In genomic region chr7:1087462-1087809, GRCh38 we compare ENCODE assay signal across 7 cellular contexts. TPM values are rescaled to one million over a fixed set of nuclear protein-coding genes. Genes with fewer than 3 reads are reported as not detected.
DNase-seq lines count a peak whose midpoint lies in the region; ATAC-seq, FAIRE-seq and TF ChIP-seq lines count a peak whose summit lies in the region.

No MANE protein-coding gene starts in this region.

- H3K9me3 Mint-ChIP-seq in H9, result no peaks in the 10 kb centered on the region
- no peaks in the 10 kb centered on the region for H3K9me3 Mint-ChIP-seq in activated naive CD4-positive, alpha-beta T cell treated with anti-CD3 and anti-CD28 coated beads for 36 hours

- no peak overlapping the region for H2BK12ac ChIP-seq in H9 (ENCODE audit: insufficient read length, low read depth, low read length)

- H2BK5ac ChIP-seq in H9 (ENCODE audit: insufficient read length, low read length), result no peak overlapping the region

- DNase-seq in H9 (no peak), amniotic epithelial cell (ENCODE audit: low read depth) (peak; percentile 28), kidney (no peak), suprapubic skin (ENCODE audit: low spot score in 2 of 2) (no peak), GF-D8 (lab: John Stamatoyannopoulos, UW) (no peak)
- DNase-seq in activated naive CD4-positive, alpha-beta T cell treated with anti-CD3 and anti-CD28 coated beads for 36 hours, result no peak

- H3K36me3 Mint-ChIP-seq in H9 (ENCODE audit: insufficient read depth in 1 of 3, low read depth in 3 of 3), result peaks cover 0 to 8% (median 7%) of the 10 kb centered on the region in 3 experiments; a peak in 5 of 7 replicates
- no peaks in the 10 kb centered on the region for H3K36me3 Mint-ChIP-seq in activated naive CD4-positive, alpha-beta T cell treated with anti-CD3 and anti-CD28 coated beads for 36 hours (ENCODE audit: low read depth)

- H3K27ac ChIP-seq in H9 (ENCODE audit: insufficient read length, low read depth, low read length) (no peak overlapping the region), kidney (ENCODE audit: low read depth in 2 of 2, low read length in 2 of 2) (no peak overlapping the region), suprapubic skin (no peak overlapping the region)

- no peak overlapping the region for H2BK15ac ChIP-seq in H9 (ENCODE audit: low read depth, low read length)

- intact Hi-C loops in kidney (cut with DNase I), result no loop called here
- intact Hi-C loops in activated naive CD4-positive, alpha-beta T cell treated with anti-CD3 and anti-CD28 coated beads for 36 hours (cut with micrococcal nuclease), result loop anchor here (2.0 kb wide), 2 partner anchors 51 to 89 kb away; a partner anchor contains a TSS

- H3K9me3 ChIP-seq in H9 (ENCODE audit: control insufficient read depth, low read depth, low read length) (no peaks in the 10 kb centered on the region), kidney (ENCODE audit: control insufficient read depth in 1 of 2, low read length in 2 of 2) (no peaks in the 10 kb centered on the region), suprapubic skin (no peaks in the 10 kb centered on the region)

- H3K4me3 ChIP-seq in kidney (ENCODE audit: low read length in 2 of 2) (peak overlapping the region; percentile 15 to 60), suprapubic skin (peak overlapping the region; percentile 44)

- ATAC-seq in HG03571 (IDR thresholded peaks at IDR 0.05; ENCODE audit: unreplicated experiment), result no peak

- no peak overlapping the region for H3K14ac ChIP-seq in H9 (ENCODE audit: insufficient read depth, low read length)

- no peak overlapping the region for H3K27ac Mint-ChIP-seq in H9
- no peak overlapping the region for H3K27ac Mint-ChIP-seq in activated naive CD4-positive, alpha-beta T cell treated with anti-CD3 and anti-CD28 coated beads for 36 hours

- H4K8ac ChIP-seq in H9 (replicated peaks; ENCODE audit: insufficient read length, low read depth, low read length), result no peak overlapping the region

- TF ChIP-seq EP300 in suprapubic skin (IDR thresholded peaks at IDR 0.05), result no peak

- no peak overlapping the region for H2AK5ac ChIP-seq in H9 (ENCODE audit: insufficient read length, low read length)

- no peak overlapping the region for H3K56ac ChIP-seq in H9 (ENCODE audit: insufficient read length, low read depth, low read length)

- H3K4me2 ChIP-seq in H9 (ENCODE audit: insufficient read depth, insufficient read length, low read length), result peak overlapping the region; percentile 36

- TF ChIP-seq CTCF in H9 (conservative IDR thresholded peaks at IDR 0.05) (no peak), kidney (IDR thresholded peaks at IDR 0.05; ENCODE audit: borderline replicate concordance, extremely low read depth, insufficient read depth) (no peak), suprapubic skin (IDR thresholded peaks at IDR 0.05) (no peak)

- no peak overlapping the region for H4K5ac ChIP-seq in H9 (ENCODE audit: insufficient read length, low read depth, low read length)

- peak overlapping the region in 1 of 2 experiments; percentile 74; a peak in 1 of 5 replicates for H3K4me3 Mint-ChIP-seq in H9
- no peak overlapping the region for H3K4me3 Mint-ChIP-seq in activated naive CD4-positive, alpha-beta T cell treated with anti-CD3 and anti-CD28 coated beads for 36 hours

- H3K9ac ChIP-seq in H9 (ENCODE audit: extremely low read depth, insufficient read length, low read length) (no peak overlapping the region), kidney (ENCODE audit: low read length in 2 of 2) (no peak overlapping the region)

- H3K23ac ChIP-seq in H9 (ENCODE audit: insufficient read length, low read depth, low read length), result no peak overlapping the region

- H3T11ph ChIP-seq in H9 (ENCODE audit: low read length), result no peak overlapping the region

- H3K23me2 ChIP-seq in H9 (ENCODE audit: insufficient read length, low read depth, low read length, poor library complexity, severe bottlenecking), result peaks cover 3% of the 10 kb centered on the region

- no CpG with 5 or more reads among the region's 6 CpGs for WGBS in H9 (ENCODE audit: extremely low coverage, insufficient read length, low lambda C conversion rate)
- WGBS in suprapubic skin, result 13% methylated on average over 6 of the region's 6 CpGs

- CTCF ChIA-PET in activated naive CD4-positive, alpha-beta T cell treated with anti-CD3 and anti-CD28 coated beads for 36 hours (lab: Charles Lee), result interaction anchor here (0.6 to 5.1 kb wide), 3 partner anchors 19 to 94 kb away, joined by 3 to 34 read pairs (median 6); no protein-coding TSS in a partner anchor

- H3K4me1 Mint-ChIP-seq in H9, result peaks cover 20 to 22% of the 10 kb centered on the region in 2 experiments
- peaks cover 12% of the 10 kb centered on the region for H3K4me1 Mint-ChIP-seq in activated naive CD4-positive, alpha-beta T cell treated with anti-CD3 and anti-CD28 coated beads for 36 hours (ENCODE audit: low read depth)

- H4K91ac ChIP-seq in H9 (ENCODE audit: insufficient read length, low read depth, low read length), result no peak overlapping the region

- H3K4ac ChIP-seq in H9 (ENCODE audit: low read depth, low read length), result no peak overlapping the region

- no peaks in the 10 kb centered on the region for H3K79me1 ChIP-seq in H9 (ENCODE audit: insufficient read depth, low read depth, low read length, poor library complexity, severe bottlenecking)

- TF ChIP-seq POLR2A in suprapubic skin (IDR thresholded peaks at IDR 0.05), result no peak

- H2AFZ ChIP-seq in H9 (ENCODE audit: low read length), result no peak overlapping the region

- no peaks in the 10 kb centered on the region for H3K27me3 Mint-ChIP-seq in H9 (ENCODE audit: low read depth)
- H3K27me3 Mint-ChIP-seq in activated naive CD4-positive, alpha-beta T cell treated with anti-CD3 and anti-CD28 coated beads for 36 hours (ENCODE audit: low read depth), result no peaks in the 10 kb centered on the region

- H3K27me3 ChIP-seq in H9 (ENCODE audit: insufficient read depth, low read length), result no peaks in the 10 kb centered on the region
- H3K27me3 ChIP-seq in suprapubic skin, result no peaks in the 10 kb centered on the region

- H3K36me3 ChIP-seq in kidney (ENCODE audit: control insufficient read depth in 1 of 2, insufficient read depth in 2 of 2, low read length in 2 of 2), result no peaks in the 10 kb centered on the region
- H3K36me3 ChIP-seq in suprapubic skin, result peaks cover 3% of the 10 kb centered on the region

- H3K18ac ChIP-seq in H9 (ENCODE audit: insufficient read length, low read depth, low read length), result no peak overlapping the region

- peaks cover 2% of the 10 kb centered on the region; the same call in 1 of the 2 replicates for H3K4me1 ChIP-seq in H9 (ENCODE audit: insufficient read depth, low read length)
- peaks cover 14 to 16% of the 10 kb centered on the region in 2 donors for H3K4me1 ChIP-seq in kidney (ENCODE audit: control insufficient read depth in 1 of 2, insufficient read depth in 1 of 2, low read depth in 1 of 2, low read length in 2 of 2)
- H3K4me1 ChIP-seq in suprapubic skin, result peaks cover 53% of the 10 kb centered on the region

- no peak overlapping the region for H2BK20ac ChIP-seq in H9 (ENCODE audit: low read depth, low read length, poor library complexity, severe bottlenecking)

- H4K20me1 ChIP-seq in H9 (ENCODE audit: control insufficient read depth, insufficient read depth, insufficient read length), result peaks cover 5% of the 10 kb centered on the region

- H2BK120ac ChIP-seq in H9 (ENCODE audit: low read depth, low read length, poor library complexity, severe bottlenecking), result no peak overlapping the region

- FAIRE-seq in kidney (lab: Jason Lieb, UNC), result no peak

- no peaks in the 10 kb centered on the region for H3K79me2 ChIP-seq in H9 (ENCODE audit: insufficient read depth, low read length)

RNA-seq across cellular contexts. Expression of gene GPER1, which starts 0.5 kb away (rescaled TPM):
- total RNA-seq in H9 (2021) (0.22 TPM in 1 of 2 replicates, not detected in the other), kidney (5.2 TPM), suprapubic skin (10 to 100 TPM in 1 of 4 donors, 1 to 10 TPM in 3; 2.6 to 11.9 (median 5.1) TPM)
- polyA plus RNA-seq in kidney (ENCODE audit: insufficient read depth, low read depth, low replicate concordance), result 4.8 TPM
- total RNA-seq in activated naive CD4-positive, alpha-beta T cell treated with anti-CD3 and anti-CD28 coated beads for 36 hours, result not detected

RNA-seq across cellular contexts. Expression of gene GPR146, which starts 43.1 kb away (rescaled TPM):
- total RNA-seq in H9 (2021) (1.4 and 1.6 TPM in 2 replicates), kidney (10.3 TPM), suprapubic skin (10 to 100 TPM; 24.1 to 50.8 (median 39.3) TPM)
- polyA plus RNA-seq in kidney (ENCODE audit: insufficient read depth, low read depth, low replicate concordance), result 7.6 TPM
- under 1 TPM; 0.57 to 0.62 TPM for total RNA-seq in activated naive CD4-positive, alpha-beta T cell treated with anti-CD3 and anti-CD28 coated beads for 36 hours
